In the genomic region with DNA sequence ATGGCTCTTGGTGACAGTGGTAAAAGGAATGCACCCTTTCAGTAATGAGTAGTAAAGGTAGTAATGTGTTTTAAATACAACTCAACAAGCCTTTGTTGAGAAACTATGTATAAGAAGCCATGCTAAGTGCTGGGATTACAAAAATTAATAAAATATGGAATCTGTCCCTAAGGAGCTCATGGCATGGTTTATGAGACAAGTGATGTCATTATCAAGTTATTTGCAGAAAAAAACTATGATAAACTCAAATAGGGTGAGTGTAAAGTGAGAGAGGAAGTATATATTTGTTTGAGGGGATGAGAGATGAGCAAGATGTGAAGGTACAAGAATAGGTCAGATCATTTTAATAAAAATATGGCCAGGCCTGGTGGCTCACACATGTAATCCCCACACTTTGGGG, we compare ENCODE assay signal across 33 cellular contexts.
"Had no signal": no experiment of that assay in that cellular context is flagged by ENCODE, and none has a peak within 500 bp of the region (broad histone marks: within the 10 kb centered on the region; RNA-seq: fewer than 3 reads in every experiment).

No MANE protein-coding gene starts in this region.

- ATAC-seq: activated naive CD8-positive, alpha-beta T cell treated with anti-CD3 and anti-CD28 coated beads, Interleukin-2, amount 50 U/mL, for 24 hours; activated T-cell treated with anti-CD3 and anti-CD28 coated beads, Interleukin-2, amount 50 U/mL, for 4 hours; PC-3 had no signal

- DNase-seq: activated CD4-positive, alpha-beta T cell treated with anti-CD3 and anti-CD28 coated beads for 1 hour; activated CD4-positive, alpha-beta T cell treated with anti-CD3 and anti-CD28 coated beads for 48 hours; activated CD4-positive, alpha-beta T cell treated with anti-CD3 and anti-CD28 coated beads, Interleukin-2, amount 50 U/mL, for 48 hours; activated CD4-positive, CD25-positive, alpha-beta regulatory T cell; activated CD8-positive, alpha-beta memory T cell treated with anti-CD3 and anti-CD28 coated beads, Interleukin-2, amount 50 U/mL, for 4 hours; activated naive CD4-positive, alpha-beta T cell treated with anti-CD3 and anti-CD28 coated beads, Interleukin-2, amount 10 ng/mL, durations not matched to agents 7 days and 5 days; activated naive CD8-positive, alpha-beta T cell treated with anti-CD3 and anti-CD28 coated beads, Interleukin-2, amount 50 U/mL, for 24 hours; activated T-cell treated with anti-CD3 and anti-CD28 coated beads for 4 hours; activated T-cell treated with anti-CD3 and anti-CD28 coated beads, Interleukin-2, amount 50 U/mL, for 4 hours; anterior cingulate cortex; caudate nucleus; cerebellar nuclear complex; Kasumi-1; MM.1S; MV-4-11; NCI-H1092; NCI-H1436 treated with DMSO at 0.1 percent for 48 hours; NCI-H1694 treated with DMSO at 0.1 percent for 48 hours; NCI-H2029; NCI-H345; NCI-H526; NCI-H748 treated with DMSO at 0.1 percent for 48 hours; NK-92 treated with Interleukin-12 subunit alpha and Interleukin-12 subunit beta, amount 100 ng/mL, for 24 hours; PC-3; Peyer's patch; RPMI8226; SHP77 treated with DMSO at 0.1 percent for 48 hours; SW 1271; T-helper 1 cell; T-helper 2 cell; T-helper 9 cell; WERI-Rb-1 had no signal

- H3K36me3 ChIP-seq: Peyer's patch, WERI-Rb-1 had no signal

- H3K4me1 ChIP-seq: Peyer's patch, SJSA1 had no signal

- H3K4me3 ChIP-seq: Peyer's patch, SJSA1 had no signal

- H3K27me3 ChIP-seq: Peyer's patch, SJSA1 had no signal

- H3K27ac ChIP-seq: Peyer's patch, SJSA1, WERI-Rb-1 had no signal

- H3K9me3 ChIP-seq: Peyer's patch, SJSA1 had no signal
